Comparison of ENCODE assay signal across 1 cellular context in genomic region chr2:158458617-158458920, GRCh38.
TF ChIP-seq lines count a peak whose summit lies in the region.

No MANE protein-coding gene starts in this region.

TF ChIP-seq in A549, 52 proteins besides CTCF, POLR2A, EP300 and RAD21 (continued from another document):
- TF ChIP-seq HMGXB4 (CRISPR knock-in tag; IDR thresholded peaks at IDR 0.05; ENCODE audit: borderline replicate concordance) (no peak), FOXS1 (CRISPR knock-in tag; IDR thresholded peaks at IDR 0.05) (no peak), RCOR1 (IDR thresholded peaks at IDR 0.05; ENCODE audit: low read depth, low read length) (no peak), ZNF302 (CRISPR knock-in tag; IDR thresholded peaks at IDR 0.05) (no peak), ZC3H11A (IDR thresholded peaks at IDR 0.05) (no peak), ZSCAN20 (CRISPR knock-in tag; IDR thresholded peaks at IDR 0.05) (no peak), HOXB5 (CRISPR knock-in tag; IDR thresholded peaks at IDR 0.05) (no peak)
